In genomic region chr4:73187325-73187724, GRCh38 we compare ENCODE assay signal across 12 cellular contexts.
DNase-seq lines count a peak whose midpoint lies in the region; ATAC-seq, FAIRE-seq and TF ChIP-seq lines count a peak whose summit lies in the region.
"Had no signal": no experiment of that assay in that cellular context is flagged by ENCODE, and none has a peak within 500 bp of the region (broad histone marks: within the 10 kb centered on the region; RNA-seq: fewer than 3 reads in every experiment).

No MANE protein-coding gene starts in this region.

- H3K79me2 ChIP-seq in SK-N-SH (ENCODE audit: insufficient read depth), result peaks cover 97% of the 10 kb centered on the region
- H3K79me2 ChIP-seq in K562 (ENCODE audit: control insufficient read depth, insufficient read depth, low read length), result peaks cover 97% of the 10 kb centered on the region
- peaks cover 99% of the 10 kb centered on the region for H3K79me2 ChIP-seq in smooth muscle cell (ENCODE audit: low read depth)

- H3K9me1 ChIP-seq in K562 (ENCODE audit: control insufficient read depth, insufficient read depth, low read length), result no peaks in the 10 kb centered on the region

- intact Hi-C loops in K562 (cut with micrococcal nuclease), result no loop called here

- H3F3A ChIP-seq in SK-N-SH (replicated peaks; ENCODE audit: insufficient read depth) (peaks cover 27% of the 10 kb centered on the region), smooth muscle cell (ENCODE audit: low read depth) (peaks cover 5% of the 10 kb centered on the region)

- TF ChIP-seq EP300 in SK-N-SH (IDR thresholded peaks at IDR 0.05; ENCODE audit: borderline replicate concordance in 1 of 2, low read depth in 1 of 2, low read length in 1 of 2), result no peak
- no peak for TF ChIP-seq EP300 in K562 (IDR thresholded peaks at IDR 0.05; ENCODE audit: low read length)

- H3K27ac ChIP-seq in SK-N-SH (ENCODE audit: low read depth in 2 of 2, low read length in 1 of 2) (peak overlapping the region in 1 of 2 experiments; percentile 12; a peak in 2 of 4 replicates), K562 (ENCODE audit: extremely low read depth, low read depth, low read length) (peak overlapping the region; percentile 50; the same call in 1 of the 3 replicates), smooth muscle cell (ENCODE audit: low read depth) (peak overlapping the region; percentile 19)
- H3K27ac ChIP-seq: hepatocyte had no signal

- TF ChIP-seq POLR2A in K562 (conservative IDR thresholded peaks at IDR 0.05), result no peak

- CTCF ChIA-PET in SK-N-SH (lab: Yijun Ruan, JAX), result interaction anchor here (1.0 kb wide), 1 partner anchor 59 kb away, joined by 3 read pairs; no protein-coding TSS in a partner anchor
- CTCF ChIA-PET in K562 (lab: Yijun Ruan, JAX; ENCODE audit: low intra/inter-chr PET ratio), result no interaction called here

- in situ Hi-C loops in K562 (cut with MboI), result no loop called here
- in situ Hi-C loops in GM13977 (cut with MboI; ENCODE audit: low pct_unique_long_range_greater_than_20kb, low sequenced_read_pairs, unreplicated experiment), result no loop called here

- WGBS in SK-N-SH (ENCODE audit: low lambda C conversion rate), result 81% methylated on average over 4 of the region's 4 CpGs
- WGBS in K562 (ENCODE audit: insufficient coverage, low coverage, missing lambda C conversion rate), result 92% methylated on average over 4 of the region's 4 CpGs
- WGBS in smooth muscle cell (ENCODE audit: low lambda C conversion rate), result 95% methylated on average over 4 of the region's 4 CpGs

- H3K36me3 ChIP-seq in SK-N-SH (replicated peaks in 1 of 2; ENCODE audit: control insufficient read depth in 1 of 2, insufficient read depth in 2 of 2, low read length in 1 of 2) (peaks cover 3 to 35% of the 10 kb centered on the region in 2 experiments), K562 (ENCODE audit: control insufficient read depth, insufficient read depth, low read length) (peaks cover 40% of the 10 kb centered on the region; the same call in 1 of the 3 replicates), smooth muscle cell (ENCODE audit: low read depth) (peaks cover 8% of the 10 kb centered on the region)

- H3K27me3 ChIP-seq in SK-N-SH (ENCODE audit: insufficient read depth) (no peaks in the 10 kb centered on the region), K562 (ENCODE audit: control insufficient read depth in 2 of 2, insufficient read depth in 2 of 2, low read length in 2 of 2) (no peaks in the 10 kb centered on the region), smooth muscle cell (ENCODE audit: low read depth) (no peaks in the 10 kb centered on the region)
- H3K27me3 ChIP-seq: hepatocyte had no signal

- no peak for FAIRE-seq in K562 (lab: Jason Lieb, UNC)

- H3K9me2 ChIP-seq in SK-N-SH, result no peaks in the 10 kb centered on the region

- TF ChIP-seq CTCF in SK-N-SH (IDR thresholded peaks at IDR 0.05) (no peak), K562 (IDR thresholded peaks at IDR 0.05 in 2 of 3, conservative IDR thresholded peaks at IDR 0.05 in 1 of 3; ENCODE audit: insufficient read depth in 2 of 3, low read depth in 1 of 3, low read length in 3 of 3) (no peak; a peak in 1 of 6 replicates), smooth muscle cell (IDR thresholded peaks at IDR 0.05; ENCODE audit: borderline replicate concordance, insufficient read depth, poor library complexity, severe bottlenecking) (no peak), GM13977 (IDR thresholded peaks at IDR 0.05; ENCODE audit: extremely low read depth, insufficient read depth, missing control alignments) (no peak)

- H3K4me2 ChIP-seq in SK-N-SH (no peak overlapping the region), K562 (ENCODE audit: insufficient read depth, low read length) (no peak overlapping the region), smooth muscle cell (no peak overlapping the region)
- H3K4me2 ChIP-seq: hepatocyte had no signal

- BruUV-seq in K562 (replicated peaks; lab: Mats Ljungman, UMichigan), result no TSS peak

- ATAC-seq in SK-N-SH treated with all-trans-retinoic acid at 6 μM for 48 hours, result peak; percentile 67
- ATAC-seq in HG03457 (IDR thresholded peaks at IDR 0.05; ENCODE audit: unreplicated experiment), result peak; percentile 55
- ATAC-seq in K562, result peak; percentile 83
- ATAC-seq: activated CD8-positive, alpha-beta T cell treated with anti-CD3 and anti-CD28 coated beads, Interleukin-2, amount 10 ng/mL, durations not matched to agents 7 days and 5 days had no signal

- H3K9ac ChIP-seq in SK-N-SH (no peak overlapping the region), K562 (ENCODE audit: insufficient read depth in 1 of 2, low read depth in 2 of 2, low read length in 2 of 2) (no peak overlapping the region), smooth muscle cell (ENCODE audit: low read depth) (no peak overlapping the region)

- POLR2A ChIA-PET in SK-N-SH (lab: Yijun Ruan, JAX), result no interaction called here
- POLR2A ChIA-PET in K562 (lab: Yijun Ruan, JAX), result no interaction called here

- H2AFZ ChIP-seq in SK-N-SH (ENCODE audit: low read depth) (no peak overlapping the region), K562 (ENCODE audit: low read depth, low read length) (no peak overlapping the region), smooth muscle cell (ENCODE audit: low read depth) (no peak overlapping the region)
- H2AFZ ChIP-seq: hepatocyte had no signal

- H3K4me3 ChIP-seq in SK-N-SH (ENCODE audit: low read depth in 2 of 2, low read length in 1 of 2), result no peak overlapping the region
- no peak overlapping the region for H3K4me3 ChIP-seq in K562
- H3K4me3 ChIP-seq in smooth muscle cell, result no peak overlapping the region
- H3K4me3 ChIP-seq: hepatocyte had no signal

- TF ChIP-seq RAD21 in SK-N-SH (IDR thresholded peaks at IDR 0.05; ENCODE audit: low read length), result no peak
- no peak for TF ChIP-seq RAD21 in K562 (CRISPR knock-in tag; conservative IDR thresholded peaks at IDR 0.05 in 1 of 2, IDR thresholded peaks at IDR 0.05 in 1 of 2)

- peaks cover 0 to 4% of the 10 kb centered on the region in 2 experiments; a peak in 1 of 4 replicates for H3K4me1 ChIP-seq in SK-N-SH (ENCODE audit: control insufficient read depth in 1 of 2, insufficient read depth in 2 of 2, low read depth in 1 of 2, low read length in 1 of 2)
- H3K4me1 ChIP-seq in K562 (replicated peaks in 1 of 2; ENCODE audit: control insufficient read depth in 2 of 2, insufficient read depth in 2 of 2, low read length in 2 of 2), result no peaks in the 10 kb centered on the region; a peak in 2 of 5 replicates
- no peaks in the 10 kb centered on the region for H3K4me1 ChIP-seq in smooth muscle cell (ENCODE audit: low read depth)

- no peak for DNase-seq in SK-N-SH
- DNase-seq in K562 (ENCODE audit: extremely low read depth in 1 of 4, low spot score in 3 of 4), result peak in 1 of 4 experiments; percentile 12
- DNase-seq in smooth muscle cell (lab: John Stamatoyannopoulos, UW; ENCODE audit: unreplicated experiment), result no peak
- DNase-seq in NCI-H345 (lab: John Stamatoyannopoulos, UW), result no peak
- DNase-seq in pons (ENCODE audit: low spot score), result no peak
- DNase-seq in GM13977 (ENCODE audit: low spot score), result no peak
- DNase-seq: activated CD8-positive, alpha-beta T cell treated with anti-CD3 and anti-CD28 coated beads, Interleukin-2, amount 10 ng/mL, durations not matched to agents 7 days and 5 days; natural killer cell; NCI-H146 had no signal

- H4K20me1 ChIP-seq in SK-N-SH (ENCODE audit: insufficient read depth) (0 out of 2 replicates have a peak, but pooled peaks cover 9% of the 10 kb centered on the region), K562 (replicated peaks; ENCODE audit: control insufficient read depth, insufficient read depth, low read length) (no peaks in the 10 kb centered on the region), smooth muscle cell (ENCODE audit: low read depth) (peaks cover 96% of the 10 kb centered on the region)

- H3K9me3 ChIP-seq in SK-N-SH (no peaks in the 10 kb centered on the region), K562 (replicated peaks; ENCODE audit: control insufficient read depth, insufficient read depth, low read depth, low read length) (no peaks in the 10 kb centered on the region), smooth muscle cell (replicated peaks; ENCODE audit: low read depth) (no peaks in the 10 kb centered on the region)

TF ChIP-seq in SK-N-SH treated with all-trans-retinoic acid at 6 μM for 48 hours, 23 proteins besides CTCF, POLR2A, EP300 and RAD21 (continues in another document):
- TF ChIP-seq TCF4 (CRISPR knock-in tag; IDR thresholded peaks at IDR 0.05; ENCODE audit: borderline replicate concordance), result no peak
- TF ChIP-seq ZNF8 (CRISPR knock-in tag; IDR thresholded peaks at IDR 0.05), result no peak

TF ChIP-seq in SK-N-SH, 30 proteins besides CTCF, POLR2A, EP300 and RAD21 (continues in another document):
- TF ChIP-seq RFX5 (IDR thresholded peaks at IDR 0.05; ENCODE audit: low read length) (no peak), CHD2 (IDR thresholded peaks at IDR 0.05; ENCODE audit: low read length, partially characterized antibody) (no peak), MEF2A (IDR thresholded peaks at IDR 0.05; ENCODE audit: borderline replicate concordance, low read depth) (no peak), ELF1 (IDR thresholded peaks at IDR 0.05) (no peak), SIN3A (IDR thresholded peaks at IDR 0.05; ENCODE audit: borderline replicate concordance, low read depth, low read length) (no peak)
- TF ChIP-seq, protein P1, sequence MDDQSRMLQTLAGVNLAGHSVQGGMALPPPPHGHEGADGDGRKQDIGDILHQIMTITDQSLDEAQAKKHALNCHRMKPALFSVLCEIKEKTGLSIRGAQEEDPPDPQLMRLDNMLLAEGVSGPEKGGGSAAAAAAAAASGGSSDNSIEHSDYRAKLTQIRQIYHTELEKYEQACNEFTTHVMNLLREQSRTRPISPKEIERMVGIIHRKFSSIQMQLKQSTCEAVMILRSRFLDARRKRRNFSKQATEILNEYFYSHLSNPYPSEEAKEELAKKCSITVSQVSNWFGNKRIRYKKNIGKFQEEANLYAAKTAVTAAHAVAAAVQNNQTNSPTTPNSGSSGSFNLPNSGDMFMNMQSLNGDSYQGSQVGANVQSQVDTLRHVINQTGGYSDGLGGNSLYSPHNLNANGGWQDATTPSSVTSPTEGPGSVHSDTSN (IDR thresholded peaks at IDR 0.05), result no peak

TF ChIP-seq in K562, 482 proteins besides CTCF, POLR2A, EP300 and RAD21 (continues in another document):
- no peak for TF ChIP-seq RBM34 (IDR thresholded peaks at IDR 0.05; ENCODE audit: borderline replicate concordance, insufficient read depth, low read length)
